In the genomic region with DNA sequence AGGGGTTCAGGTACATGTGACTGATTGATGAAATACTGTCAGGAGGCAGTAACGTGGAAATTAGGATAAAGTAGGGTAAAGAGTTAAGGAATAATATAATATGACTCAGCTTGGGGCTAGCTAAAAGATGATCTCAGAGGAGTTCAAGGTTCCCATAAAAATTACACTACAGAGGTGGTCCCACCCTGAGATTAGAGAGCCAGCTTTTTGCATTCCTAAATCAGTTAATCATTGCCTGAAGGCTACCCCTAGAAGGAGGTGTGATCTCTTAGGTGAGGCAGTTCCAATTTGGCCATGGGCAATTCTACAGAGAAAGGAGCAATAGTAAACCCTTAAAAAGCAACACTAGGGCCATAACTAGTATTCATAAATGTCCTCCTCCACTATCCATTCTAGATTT, we compare ENCODE assay signal across 30 cellular contexts. TPM values are rescaled to one million over a fixed set of nuclear protein-coding genes. Genes with fewer than 3 reads are reported as not detected.
"Had no signal": no experiment of that assay in that cellular context is flagged by ENCODE, and none has a peak within 500 bp of the region (broad histone marks: within the 10 kb centered on the region; RNA-seq: fewer than 3 reads in every experiment).

No MANE protein-coding gene starts in this region.

- H3K9ac ChIP-seq: parathyroid adenoma had no signal

- H3K27me3 ChIP-seq: adrenal gland, ascending aorta, brain microvascular endothelial cell, colonic mucosa, dorsolateral prefrontal cortex, esophagus squamous epithelium, right lobe of liver, tibial nerve had no signal

- ATAC-seq: activated CD4-positive, alpha-beta T cell treated with anti-CD3 and anti-CD28 coated beads for 36 hours; activated T-cell treated with anti-CD3 and anti-CD28 coated beads, Interleukin-2, amount 50 U/mL, for 4 hours; effector memory CD8-positive, alpha-beta T cell; heart right ventricle; stimulated activated effector memory CD8-positive, alpha-beta T cell treated with anti-CD3 and anti-CD28 coated beads, Interleukin-12 subunit alpha, Interleukin-12 subunit beta, amount 100 ng/mL, for 72 hours; stimulated activated naive CD8-positive, alpha-beta T cell treated with anti-CD3 and anti-CD28 coated beads, Interleukin-15, amount 100 ng/mL, for 72 hours; T-helper 17 cell had no signal

- H3K4me3 ChIP-seq: adrenal gland, ascending aorta, colonic mucosa, dorsolateral prefrontal cortex, esophagus squamous epithelium, heart right ventricle, lung, right lobe of liver, skin epidermis, tibial nerve had no signal

- H3K4me1 ChIP-seq: adrenal gland, ascending aorta, colonic mucosa, esophagus squamous epithelium, heart right ventricle, parathyroid adenoma, right lobe of liver, tibial nerve had no signal

- H2AFZ ChIP-seq: parathyroid adenoma had no signal

- DNase-seq: activated B cell treated with CpG ODN at 0.5 μM for 24 hours; activated CD4-positive, alpha-beta T cell treated with anti-CD3 and anti-CD28 coated beads for 36 hours; activated CD4-positive, alpha-beta T cell treated with anti-CD3 and anti-CD28 coated beads, Interleukin-2, amount 50 U/mL, for 4 hours; activated CD8-positive, alpha-beta memory T cell treated with anti-CD3 and anti-CD28 coated beads, Interleukin-2, amount 50 U/mL, for 48 hours; activated naive CD4-positive, alpha-beta T cell; activated T-cell treated with anti-CD3 and anti-CD28 coated beads, Interleukin-2, amount 50 U/mL, for 4 hours; adrenal gland; brain microvascular endothelial cell; colonic mucosa; dorsolateral prefrontal cortex; effector memory CD8-positive, alpha-beta T cell; esophagus squamous epithelium; heart right ventricle; islet precursor cell; nephron progenitor cell; right lobe of liver; stimulated activated CD4-positive, alpha-beta T cell treated with anti-CD3 and anti-CD28 coated beads, Interleukin-2, amount 100 ng/mL, for 24 hours; stimulated activated naive CD8-positive, alpha-beta T cell treated with anti-CD3 and anti-CD28 coated beads, Interleukin-15, amount 100 ng/mL, for 72 hours; T-helper 17 cell had no signal

- H3K36me3 ChIP-seq: adrenal gland, ascending aorta, brain microvascular endothelial cell, colonic mucosa, esophagus squamous epithelium, heart right ventricle, right lobe of liver, tibial nerve had no signal

- H3K27ac ChIP-seq: adrenal gland, ascending aorta, brain microvascular endothelial cell, colonic mucosa, dorsolateral prefrontal cortex, esophagus squamous epithelium, heart right ventricle, parathyroid adenoma, right lobe of liver, skin epidermis, tibial nerve had no signal

- H3K9me3 ChIP-seq: adrenal gland, ascending aorta, colonic mucosa, esophagus squamous epithelium, heart right ventricle, right lobe of liver, tibial nerve had no signal

RNA-seq across cellular contexts. Expression of a gene that starts 5.9 kb away (rescaled TPM):
- total RNA-seq: activated CD4-positive, alpha-beta T cell treated with anti-CD3 and anti-CD28 coated beads for 36 hours; activated CD8-positive, alpha-beta memory T cell treated with anti-CD3 and anti-CD28 coated beads for 36 hours; activated T-cell treated with anti-CD3 and anti-CD28 coated beads, Interleukin-2, amount 50 U/mL, for 4 hours; activated T-helper 2 cell treated with anti-CD3 and anti-CD28 coated beads, Interferon-gamma antibody, Interleukin-2, Interleukin-4, amounts not matched to agents 10 μg/mL and 5 μg/mL and 100 μg/mL, durations not matched to agents 14 hours and 24 hours and 36 hours; ascending aorta; mononuclear cell; T-helper 17 cell had no signal
- polyA plus RNA-seq: endothelial cell of umbilical vein, urinary bladder had no signal
